Comparison of ENCODE assay signal across 8 cellular contexts in the genomic region with DNA sequence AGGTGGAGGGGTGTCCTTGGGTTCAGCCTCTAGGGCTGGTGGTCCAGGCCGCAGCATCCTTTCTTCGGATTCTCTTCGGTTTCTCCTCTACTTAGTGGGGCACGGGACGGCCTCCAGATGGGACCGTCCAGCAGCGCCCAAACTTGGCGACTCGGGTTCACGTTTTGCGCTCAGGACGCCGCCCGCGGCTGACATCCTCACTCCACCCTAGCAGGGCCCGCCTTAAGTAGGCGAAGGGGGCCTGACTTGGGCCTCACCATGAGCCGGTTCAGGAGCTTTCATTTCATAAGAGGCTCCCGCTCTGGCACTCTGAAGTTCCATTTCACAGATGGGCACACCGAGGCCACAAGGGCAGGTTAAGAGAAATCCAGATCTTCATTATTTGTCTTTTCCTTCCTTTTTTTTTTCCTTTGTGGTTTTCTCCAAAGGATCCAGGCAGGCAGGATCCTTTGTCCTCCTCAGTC.
DNase-seq lines count a peak whose midpoint lies in the region; ATAC-seq and TF ChIP-seq lines count a peak whose summit lies in the region.

No MANE protein-coding gene starts in this region.

- no peak for ATAC-seq in HG03571 (IDR thresholded peaks at IDR 0.05; ENCODE audit: unreplicated experiment)

- H3K27ac Mint-ChIP-seq in nephron progenitor cell: no peak overlapping the region

- H3K27me3 Mint-ChIP-seq in nephron progenitor cell (ENCODE audit: low read depth, poor library complexity): peaks cover 65% of the 10 kb centered on the region

- H3K36me3 Mint-ChIP-seq in nephron progenitor cell (ENCODE audit: low read depth): no peaks in the 10 kb centered on the region

- H3K9me3 Mint-ChIP-seq in nephron progenitor cell: no peaks in the 10 kb centered on the region

- peaks cover 42% of the 10 kb centered on the region for H3K4me1 Mint-ChIP-seq in nephron progenitor cell

- in situ Hi-C loops in GM13977 (cut with MboI; ENCODE audit: low pct_unique_long_range_greater_than_20kb, low sequenced_read_pairs, unreplicated experiment): no loop called here

- DNase-seq in GM13977 (ENCODE audit: low spot score) (peak; percentile 57), choroid plexus epithelial cell (ENCODE audit: low read depth) (no peak), nephron progenitor cell (no peak), superior temporal gyrus (ENCODE audit: extremely low spot score) (no peak), NCI-H1105 treated with DMSO at 0.1 percent for 48 hours (lab: John Stamatoyannopoulos, UW) (no peak), mesenteric fat pad (ENCODE audit: low spot score) (no peak)
- DNase-seq in Jurkat, Clone E6-1 (ENCODE audit: low read depth, low spot score): no peak

- TF ChIP-seq CTCF in GM13977 (IDR thresholded peaks at IDR 0.05; ENCODE audit: extremely low read depth, insufficient read depth, missing control alignments) (no peak), choroid plexus epithelial cell (conservative IDR thresholded peaks at IDR 0.05; ENCODE audit: low read depth, low read length) (no peak), nephron progenitor cell (IDR thresholded peaks at IDR 0.05) (no peak)

- H3K4me3 ChIP-seq in Jurkat, Clone E6-1 (ENCODE audit: low read length): peak overlapping the region; percentile 63
- peak overlapping the region; percentile 60 for H3K4me3 ChIP-seq in choroid plexus epithelial cell (ENCODE audit: low read depth, low read length)

- H3K4me3 Mint-ChIP-seq in nephron progenitor cell: peak overlapping the region; percentile 79
